In the genomic region with DNA sequence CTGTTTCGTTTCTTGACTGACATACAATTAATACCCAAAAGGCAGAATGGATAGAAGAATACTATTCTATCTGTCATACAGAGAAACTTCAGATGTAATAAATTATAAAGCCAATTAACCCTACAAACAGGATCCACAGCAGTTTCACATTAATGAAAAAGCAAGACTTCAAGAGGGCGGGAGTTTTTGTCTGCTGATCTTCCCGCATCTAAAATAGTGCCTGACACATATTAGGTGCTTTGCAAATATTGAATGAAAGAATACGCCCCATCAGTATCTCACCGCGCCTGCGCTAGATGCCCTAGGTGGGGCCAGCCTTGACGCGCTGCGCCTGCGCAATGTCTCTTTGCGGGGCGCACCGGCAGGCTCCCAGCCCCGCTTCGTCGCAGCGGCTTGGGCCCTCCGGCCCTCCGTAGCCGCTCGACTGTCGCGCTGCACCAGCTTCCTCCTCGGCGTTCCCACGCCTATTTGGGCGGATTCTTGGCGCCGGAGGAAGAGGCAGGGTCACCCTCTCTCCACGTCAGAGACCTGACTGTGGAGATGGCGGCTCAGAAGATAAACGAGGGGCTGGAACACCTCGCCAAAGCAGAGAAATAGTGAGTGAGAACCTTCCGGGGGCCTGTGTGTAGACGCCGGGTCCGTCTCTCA, we compare ENCODE assay signal across 8 cellular contexts. TPM values are rescaled to one million over a fixed set of nuclear protein-coding genes. Genes with fewer than 3 reads are reported as not detected.
A peak's percentile ranks its signal among the peaks of the same experiment; 100 is the strongest.
DNase-seq lines count a peak whose midpoint lies in the region; TF ChIP-seq lines count a peak whose summit lies in the region.

NAPG (plus strand) TSS at position 465 of the 648 bp plus-strand sequence; CDS start at position 541, 76 bp downstream.

- peaks cover 20 to 22% of the 10 kb centered on the region in 2 experiments for H3K4me1 Mint-ChIP-seq in H9
- H3K4me1 Mint-ChIP-seq in neural crest cell: peaks cover 40% of the 10 kb centered on the region

- peak within 1 kb of the TSS; percentile 67 for H3K4me2 ChIP-seq in H9 (ENCODE audit: insufficient read depth, insufficient read length, low read length)

- no peaks in the 10 kb centered on the region for H3K36me3 Mint-ChIP-seq in H9 (ENCODE audit: insufficient read depth in 1 of 3, low read depth in 3 of 3)
- H3K36me3 Mint-ChIP-seq in neural crest cell (ENCODE audit: low read depth): no peaks in the 10 kb centered on the region

- H3K36me3 ChIP-seq in ES-I3 (ENCODE audit: insufficient read depth, low read length) (no peaks in the 10 kb centered on the region), MG63 (no peaks in the 10 kb centered on the region), stomach smooth muscle (ENCODE audit: control insufficient read depth in 2 of 2, insufficient read depth in 2 of 2, low read length in 2 of 2) (no peaks in the 10 kb centered on the region)

- no peak within 1 kb of the TSS for H3K23ac ChIP-seq in H9 (ENCODE audit: insufficient read length, low read depth, low read length)

- no peak within 1 kb of the TSS for H4K8ac ChIP-seq in H9 (replicated peaks; ENCODE audit: insufficient read length, low read depth, low read length)

- no peak within 1 kb of the TSS for H2AK5ac ChIP-seq in H9 (ENCODE audit: insufficient read length, low read length)

- H3K9me3 Mint-ChIP-seq in H9 (no peaks in the 10 kb centered on the region), neural crest cell (no peaks in the 10 kb centered on the region)

- H3K23me2 ChIP-seq in H9 (ENCODE audit: insufficient read length, low read depth, low read length, poor library complexity, severe bottlenecking): peaks cover 4% of the 10 kb centered on the region

- no peak within 1 kb of the TSS for H3K18ac ChIP-seq in H9 (ENCODE audit: insufficient read length, low read depth, low read length)

- H2BK5ac ChIP-seq in H9 (ENCODE audit: insufficient read length, low read length): no peak within 1 kb of the TSS

- peaks cover 27% of the 10 kb centered on the region; the same call in 1 of the 2 replicates for H3K79me2 ChIP-seq in H9 (ENCODE audit: insufficient read depth, low read length)

- no peak within 1 kb of the TSS for H3K4ac ChIP-seq in H9 (ENCODE audit: low read depth, low read length)

- H3K56ac ChIP-seq in H9 (ENCODE audit: insufficient read length, low read depth, low read length): no peak within 1 kb of the TSS

- H3K27ac Mint-ChIP-seq in H9 (peak within 1 kb of the TSS; percentile 96 to 97 (median 97)), neural crest cell (ENCODE audit: unreplicated experiment) (peak within 1 kb of the TSS; percentile 83)

- no peaks in the 10 kb centered on the region; the same call in 1 of the 2 replicates for H3K4me1 ChIP-seq in ES-I3 (ENCODE audit: insufficient read depth, low read length)
- H3K4me1 ChIP-seq in H9 (ENCODE audit: insufficient read depth, low read length): no peaks in the 10 kb centered on the region; the same call in 1 of the 2 replicates
- H3K4me1 ChIP-seq in stomach smooth muscle (ENCODE audit: control insufficient read depth, insufficient read depth, low read length): peaks cover 10% of the 10 kb centered on the region

- 0 out of 2 replicates have a peak within 1 kb of the TSS, but pooled peaks have one; percentile 25 for H3K14ac ChIP-seq in H9 (ENCODE audit: insufficient read depth, low read length)

- H3K79me1 ChIP-seq in H9 (ENCODE audit: insufficient read depth, low read depth, low read length, poor library complexity, severe bottlenecking): peaks cover 16% of the 10 kb centered on the region

- no peak within 1 kb of the TSS for H2BK120ac ChIP-seq in H9 (ENCODE audit: low read depth, low read length, poor library complexity, severe bottlenecking)

- no peaks in the 10 kb centered on the region for H4K20me1 ChIP-seq in H9 (ENCODE audit: control insufficient read depth, insufficient read depth, insufficient read length)

- no peak within 1 kb of the TSS for H2BK12ac ChIP-seq in H9 (ENCODE audit: insufficient read length, low read depth, low read length)

- no peak within 1 kb of the TSS for H2BK15ac ChIP-seq in H9 (ENCODE audit: low read depth, low read length)

- no peak within 1 kb of the TSS for H3K27ac ChIP-seq in H9 (ENCODE audit: insufficient read length, low read depth, low read length)
- H3K27ac ChIP-seq in stomach smooth muscle (ENCODE audit: low read length): peak within 1 kb of the TSS; percentile 66

- DNase-seq in H9: peak; percentile 93
- peak; percentile 92 for DNase-seq in MG63
- DNase-seq in SIG-M5 treated with dmso at 0.1 percent for 504 hours (lab: John Stamatoyannopoulos, UW; ENCODE audit: unreplicated experiment): peak; percentile 93
- DNase-seq in activated gamma-delta T cell treated with Interleukin-2 at 50 U/mL for 16 hours: peak; percentile 84
- DNase-seq in foreskin fibroblast: peak; percentile 94 to 98
- DNase-seq in neural crest cell (ENCODE audit: low read depth, low spot score): peak; percentile 76

- no peak within 1 kb of the TSS for H2AFZ ChIP-seq in H9 (ENCODE audit: low read length)

- H3K27me3 ChIP-seq in H9 (ENCODE audit: insufficient read depth, low read length) (no peaks in the 10 kb centered on the region), MG63 (no peaks in the 10 kb centered on the region), stomach smooth muscle (ENCODE audit: control insufficient read depth in 1 of 2, insufficient read depth in 2 of 2, low read length in 2 of 2) (no peaks in the 10 kb centered on the region)

- no peak within 1 kb of the TSS for H3T11ph ChIP-seq in H9 (ENCODE audit: low read length)

- H3K27me3 Mint-ChIP-seq in H9 (ENCODE audit: low read depth): peaks cover 2% of the 10 kb centered on the region; the same call in 1 of the 2 replicates
- H3K27me3 Mint-ChIP-seq in neural crest cell (ENCODE audit: low read depth): peaks cover 3% of the 10 kb centered on the region

- H4K91ac ChIP-seq in H9 (ENCODE audit: insufficient read length, low read depth, low read length): no peak within 1 kb of the TSS

- no CpG with 5 or more reads among the region's 38 CpGs for WGBS in H9 (ENCODE audit: extremely low coverage, insufficient read length, low lambda C conversion rate)

- H4K5ac ChIP-seq in H9 (ENCODE audit: insufficient read length, low read depth, low read length): no peak within 1 kb of the TSS

- H3K9me3 ChIP-seq in ES-I3 (ENCODE audit: control insufficient read depth, insufficient read depth, low read length) (no peaks in the 10 kb centered on the region), H9 (ENCODE audit: control insufficient read depth, low read depth, low read length) (no peaks in the 10 kb centered on the region), MG63 (no peaks in the 10 kb centered on the region), stomach smooth muscle (ENCODE audit: control insufficient read depth in 2 of 2, low read length in 2 of 2) (no peaks in the 10 kb centered on the region)

- no peak within 1 kb of the TSS for H2BK20ac ChIP-seq in H9 (ENCODE audit: low read depth, low read length, poor library complexity, severe bottlenecking)

- peak within 1 kb of the TSS; percentile 79 for H3K4me3 ChIP-seq in MG63
- peak within 1 kb of the TSS; percentile 95 to 98 for H3K4me3 ChIP-seq in foreskin fibroblast (ENCODE audit: low read depth in 1 of 2, low read length in 2 of 2)
- H3K4me3 ChIP-seq in stomach smooth muscle (ENCODE audit: low read length in 2 of 2): peak within 1 kb of the TSS; percentile 91 to 94

- no peak for TF ChIP-seq CTCF in H9 (conservative IDR thresholded peaks at IDR 0.05)
- no peak for TF ChIP-seq CTCF in foreskin fibroblast (IDR thresholded peaks at IDR 0.05; ENCODE audit: low read depth, low read length)
- no peak for TF ChIP-seq CTCF in neural crest cell (conservative IDR thresholded peaks at IDR 0.05)

- H3K9ac ChIP-seq in ES-I3 (ENCODE audit: low read depth, low read length) (peak within 1 kb of the TSS; percentile 96), H9 (ENCODE audit: extremely low read depth, insufficient read length, low read length) (peak within 1 kb of the TSS; percentile 53), stomach smooth muscle (ENCODE audit: low read length in 2 of 2) (peak within 1 kb of the TSS; percentile 68 to 90)

- H3K4me3 Mint-ChIP-seq in H9 (peak within 1 kb of the TSS; percentile 95 to 96), neural crest cell (peak within 1 kb of the TSS; percentile 97)

RNA-seq across cellular contexts. Expression of gene NAPG, which starts in this region (rescaled TPM):
- total RNA-seq in H9 (2021): 26.5 and 30.9 TPM in 2 replicates
- 24.5 and 33.9 TPM in 2 replicates for total RNA-seq in MG63 (2014; rRNA removed; shearing (Covaris generic); ENCODE audit: low replicate concordance)
- total RNA-seq in neural crest cell: 21.1 and 23.6 TPM in 2 replicates
